In the genomic region with DNA sequence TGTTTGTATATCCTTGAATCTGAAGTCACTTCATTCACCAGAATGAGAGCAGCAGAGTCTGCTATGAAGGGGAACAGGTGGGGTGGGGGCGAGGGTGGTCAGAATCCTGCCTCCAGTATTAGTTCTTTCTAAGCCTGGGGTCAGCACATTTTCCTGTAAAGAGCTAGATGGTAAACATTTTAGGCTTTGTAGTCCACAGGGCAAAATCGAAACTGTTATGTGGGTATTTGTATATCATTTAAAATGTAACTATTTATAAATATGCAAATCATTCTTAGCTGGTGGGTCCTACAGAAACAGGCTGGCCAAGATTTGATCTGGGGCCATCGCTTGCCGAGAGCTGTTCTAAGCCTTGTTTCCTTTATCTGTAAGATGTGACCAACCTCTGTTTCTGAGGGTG, we compare ENCODE assay signal across 29 cellular contexts.
"Had no signal": no experiment of that assay in that cellular context is flagged by ENCODE, and none has a peak within 500 bp of the region (broad histone marks: within the 10 kb centered on the region; RNA-seq: fewer than 3 reads in every experiment).

No MANE protein-coding gene starts in this region.

- H3K4me1 ChIP-seq: ascending aorta, breast epithelium, colonic mucosa, esophagus squamous epithelium, gastroesophageal sphincter had no signal

- DNase-seq: activated CD4-positive, alpha-beta memory T cell treated with anti-CD3 and anti-CD28 coated beads, Interleukin-2, amount 10 ng/mL, durations not matched to agents 7 days and 5 days; activated CD4-positive, alpha-beta T cell treated with anti-CD3 and anti-CD28 coated beads for 1 hour; activated CD4-positive, alpha-beta T cell treated with anti-CD3 and anti-CD28 coated beads for 4 hours; activated CD4-positive, alpha-beta T cell treated with anti-CD3 and anti-CD28 coated beads, Interleukin-2, amount 10 ng/mL, durations not matched to agents 7 days and 5 days; activated CD4-positive, alpha-beta T cell treated with anti-CD3 and anti-CD28 coated beads, Interleukin-2, amount 50 U/mL, for 4 hours; activated CD8-positive, alpha-beta memory T cell treated with anti-CD3 and anti-CD28 coated beads, Interleukin-2, amount 50 U/mL, for 48 hours; activated gamma-delta T cell; activated naive CD4-positive, alpha-beta T cell; activated naive CD4-positive, alpha-beta T cell treated with anti-CD3 and anti-CD28 coated beads, Interleukin-2, amount 10 ng/mL, durations not matched to agents 7 days and 5 days; activated naive CD8-positive, alpha-beta T cell treated with anti-CD3 and anti-CD28 coated beads, Interleukin-2, amount 10 ng/mL, durations not matched to agents 7 days and 5 days; activated T-cell treated with anti-CD3 and anti-CD28 coated beads for 4 hours; activated T-cell treated with anti-CD3 and anti-CD28 coated beads, Interleukin-2, amount 50 U/mL, for 24 hours; activated T-cell treated with anti-CD3 and anti-CD28 coated beads, Interleukin-2, amount 50 U/mL, for 72 hours; central memory CD4-positive, alpha-beta T cell; cerebellar nuclear complex; colonic mucosa; effector CD8-positive, alpha-beta T cell; esophagus squamous epithelium; foreskin melanocyte; head of caudate nucleus; T-helper 2 cell had no signal

- H3K9me3 ChIP-seq: colonic mucosa had no signal

- H3K27ac ChIP-seq: ascending aorta, cardiac muscle cell, colonic mucosa, epithelial cell of prostate, esophagus squamous epithelium, gastroesophageal sphincter had no signal

- H3K9me3 Mint-ChIP-seq: activated CD4-positive, alpha-beta memory T cell treated with anti-CD3 and anti-CD28 coated beads, Interleukin-2, amount 10 ng/mL, durations not matched to agents 7 days and 5 days; activated CD4-positive, alpha-beta T cell treated with anti-CD3 and anti-CD28 coated beads, Interleukin-2, amount 10 ng/mL, durations not matched to agents 7 days and 5 days; activated naive CD4-positive, alpha-beta T cell treated with anti-CD3 and anti-CD28 coated beads, Interleukin-2, amount 10 ng/mL, durations not matched to agents 7 days and 5 days had no signal

- ATAC-seq: activated naive CD4-positive, alpha-beta T cell treated with anti-CD3 and anti-CD28 coated beads, Interleukin-2, amount 50 U/mL, for 72 hours; activated T-cell treated with anti-CD3 and anti-CD28 coated beads, Interleukin-2, amount 50 U/mL, for 72 hours; gastroesophageal sphincter; WTC11 had no signal

- H3K4me1 Mint-ChIP-seq: activated CD4-positive, alpha-beta memory T cell treated with anti-CD3 and anti-CD28 coated beads, Interleukin-2, amount 10 ng/mL, durations not matched to agents 7 days and 5 days; activated CD4-positive, alpha-beta T cell treated with anti-CD3 and anti-CD28 coated beads, Interleukin-2, amount 10 ng/mL, durations not matched to agents 7 days and 5 days; activated naive CD4-positive, alpha-beta T cell treated with anti-CD3 and anti-CD28 coated beads, Interleukin-2, amount 10 ng/mL, durations not matched to agents 7 days and 5 days; activated naive CD8-positive, alpha-beta T cell treated with anti-CD3 and anti-CD28 coated beads, Interleukin-2, amount 10 ng/mL, durations not matched to agents 7 days and 5 days had no signal

- H3K36me3 Mint-ChIP-seq: activated naive CD4-positive, alpha-beta T cell treated with anti-CD3 and anti-CD28 coated beads, Interleukin-2, amount 10 ng/mL, durations not matched to agents 7 days and 5 days; activated naive CD8-positive, alpha-beta T cell treated with anti-CD3 and anti-CD28 coated beads, Interleukin-2, amount 10 ng/mL, durations not matched to agents 7 days and 5 days; brain had no signal

- H3K27me3 Mint-ChIP-seq: activated CD4-positive, alpha-beta memory T cell treated with anti-CD3 and anti-CD28 coated beads, Interleukin-2, amount 10 ng/mL, durations not matched to agents 7 days and 5 days had no signal

- H3K27me3 ChIP-seq: ascending aorta, colonic mucosa had no signal

- H3K4me3 ChIP-seq: ascending aorta, breast epithelium, cardiac muscle cell, colonic mucosa, esophagus squamous epithelium, gastroesophageal sphincter had no signal

- H3K36me3 ChIP-seq: ascending aorta, breast epithelium, cardiac muscle cell, colonic mucosa, esophagus squamous epithelium, gastroesophageal sphincter had no signal

- H3K4me3 Mint-ChIP-seq: activated CD4-positive, alpha-beta memory T cell treated with anti-CD3 and anti-CD28 coated beads, Interleukin-2, amount 10 ng/mL, durations not matched to agents 7 days and 5 days; activated CD4-positive, alpha-beta T cell treated with anti-CD3 and anti-CD28 coated beads, Interleukin-2, amount 10 ng/mL, durations not matched to agents 7 days and 5 days; activated naive CD4-positive, alpha-beta T cell treated with anti-CD3 and anti-CD28 coated beads, Interleukin-2, amount 10 ng/mL, durations not matched to agents 7 days and 5 days; activated naive CD8-positive, alpha-beta T cell treated with anti-CD3 and anti-CD28 coated beads, Interleukin-2, amount 10 ng/mL, durations not matched to agents 7 days and 5 days; activated T-cell treated with anti-CD3 and anti-CD28 coated beads, Interleukin-2, amount 50 U/mL, for 24 hours; activated T-cell treated with anti-CD3 and anti-CD28 coated beads, Interleukin-2, amount 50 U/mL, for 72 hours; brain; WTC11 had no signal

- H3K27ac Mint-ChIP-seq: activated CD4-positive, alpha-beta memory T cell treated with anti-CD3 and anti-CD28 coated beads, Interleukin-2, amount 10 ng/mL, durations not matched to agents 7 days and 5 days; activated CD4-positive, alpha-beta T cell treated with anti-CD3 and anti-CD28 coated beads, Interleukin-2, amount 10 ng/mL, durations not matched to agents 7 days and 5 days; activated naive CD4-positive, alpha-beta T cell treated with anti-CD3 and anti-CD28 coated beads, Interleukin-2, amount 10 ng/mL, durations not matched to agents 7 days and 5 days; activated naive CD4-positive, alpha-beta T cell treated with anti-CD3 and anti-CD28 coated beads, Interleukin-2, amount 50 U/mL, for 72 hours; activated naive CD8-positive, alpha-beta T cell treated with anti-CD3 and anti-CD28 coated beads, Interleukin-2, amount 10 ng/mL, durations not matched to agents 7 days and 5 days; activated T-cell treated with anti-CD3 and anti-CD28 coated beads, Interleukin-2, amount 50 U/mL, for 24 hours; activated T-cell treated with anti-CD3 and anti-CD28 coated beads, Interleukin-2, amount 50 U/mL, for 72 hours; brain; WTC11 had no signal
